ENCODE assay signal across 8 cellular contexts in genomic region chr19:6273701-6274601, GRCh38. TPM values are rescaled to one million over a fixed set of nuclear protein-coding genes. Genes with fewer than 3 reads are reported as not detected.
A peak's percentile ranks its signal among the peaks of the same experiment; 100 is the strongest.
DNase-seq lines count a peak whose midpoint lies in the region; ATAC-seq and TF ChIP-seq lines count a peak whose summit lies in the region.

No MANE protein-coding gene starts in this region.

- peak overlapping the region in 1 of 2 donors; percentile 26 for H3K9ac ChIP-seq in colonic mucosa (ENCODE audit: low read depth in 2 of 2, low read length in 2 of 2)

- no peak for TF ChIP-seq CTCF in CD14-positive monocyte (IDR thresholded peaks at IDR 0.05)
- TF ChIP-seq CTCF in colonic mucosa (IDR thresholded peaks at IDR 0.05), result no peak
- no peak for TF ChIP-seq CTCF in lower leg skin (IDR thresholded peaks at IDR 0.05)
- no peak for TF ChIP-seq CTCF in testis (IDR thresholded peaks at IDR 0.05)
- TF ChIP-seq CTCF in CD4-positive, alpha-beta T cell (IDR thresholded peaks at IDR 0.05), result no peak

- no peaks in the 10 kb centered on the region for H3K27me3 ChIP-seq in colonic mucosa
- no peaks in the 10 kb centered on the region for H3K27me3 ChIP-seq in testis
- no peaks in the 10 kb centered on the region for H3K27me3 ChIP-seq in CD4-positive, alpha-beta T cell (ENCODE audit: control insufficient read depth, insufficient read depth, low read length)

- TF ChIP-seq POLR2A in lower leg skin (IDR thresholded peaks at IDR 0.05) (no peak), testis (IDR thresholded peaks at IDR 0.05) (no peak)

- CTCF ChIA-PET in CD4-positive, alpha-beta T cell (lab: Charles Lee), result no interaction called here

- H3K9me3 ChIP-seq in colonic mucosa (no peaks in the 10 kb centered on the region), testis (no peaks in the 10 kb centered on the region)
- no peaks in the 10 kb centered on the region for H3K9me3 ChIP-seq in CD4-positive, alpha-beta T cell (ENCODE audit: control insufficient read depth, low read length)

- POLR2A ChIA-PET in CD4-positive, alpha-beta T cell (lab: Charles Lee), result no interaction called here

- H3K27ac Mint-ChIP-seq in CD14-positive monocyte, result peak overlapping the region; percentile 91 to 98 (median 96)
- H3K27ac Mint-ChIP-seq in CD4-positive, alpha-beta T cell, result no peak overlapping the region

- ATAC-seq in GM21529 (IDR thresholded peaks at IDR 0.05; ENCODE audit: unreplicated experiment), result no peak
- no peak for ATAC-seq in CD4-positive, alpha-beta T cell (ENCODE audit: poor library complexity)

- H3K27me3 Mint-ChIP-seq in CD14-positive monocyte (ENCODE audit: low read depth in 3 of 3), result peaks cover 0 to 2% (median 0%) of the 10 kb centered on the region in 3 donors
- no peaks in the 10 kb centered on the region for H3K27me3 Mint-ChIP-seq in CD4-positive, alpha-beta T cell

- DNase-seq in CD14-positive monocyte (ENCODE audit: low spot score) (peak; percentile 86), NCI-H460 (ENCODE audit: extremely low read depth, low read depth) (peak; percentile 93), colonic mucosa (peak; percentile 60), lower leg skin (ENCODE audit: low spot score in 2 of 2) (peak; percentile 84 to 97), testis (peak; percentile 65), NCI-H2227 treated with DMSO at 0.1 percent for 48 hours (lab: John Stamatoyannopoulos, UW) (no peak)
- no peak for DNase-seq in CD4-positive, alpha-beta T cell

- peak overlapping the region; percentile 82 to 93 for H3K4me3 Mint-ChIP-seq in CD14-positive monocyte
- no peak overlapping the region for H3K4me3 Mint-ChIP-seq in CD4-positive, alpha-beta T cell

- H3K27ac ChIP-seq in colonic mucosa, result peak overlapping the region; percentile 72
- H3K27ac ChIP-seq in testis, result peak overlapping the region in 1 of 2 donors; percentile 80
- H3K27ac ChIP-seq in CD4-positive, alpha-beta T cell (ENCODE audit: low read depth, low read length), result no peak overlapping the region

- no peaks in the 10 kb centered on the region for H3K36me3 ChIP-seq in colonic mucosa
- H3K36me3 ChIP-seq in testis (ENCODE audit: low read depth, missing control alignments), result no peaks in the 10 kb centered on the region

- peaks cover 0 to 2% (median 0%) of the 10 kb centered on the region in 7 donors for H3K9me3 Mint-ChIP-seq in CD14-positive monocyte
- H3K9me3 Mint-ChIP-seq in CD4-positive, alpha-beta T cell, result no peaks in the 10 kb centered on the region

- WGBS in lower leg skin, 2 donors, result 7 to 24% methylated on average over 30 of the region's 30 CpGs
- WGBS in testis, 2 donors, result 41 to 51% methylated on average over 16 to 30 of the region's 30 CpGs

- peaks cover 26 to 41% of the 10 kb centered on the region in 2 donors for H3K36me3 Mint-ChIP-seq in CD14-positive monocyte
- H3K36me3 Mint-ChIP-seq in CD4-positive, alpha-beta T cell (ENCODE audit: low read depth), result peaks cover 30% of the 10 kb centered on the region

- H3K4me1 ChIP-seq in colonic mucosa (peaks cover 13% of the 10 kb centered on the region), testis (peaks cover 52% of the 10 kb centered on the region)

- peaks cover 81% of the 10 kb centered on the region for H3K4me1 Mint-ChIP-seq in CD14-positive monocyte
- peaks cover 65% of the 10 kb centered on the region for H3K4me1 Mint-ChIP-seq in CD4-positive, alpha-beta T cell (ENCODE audit: low read depth)

- H3K4me3 ChIP-seq in colonic mucosa (no peak overlapping the region), lower leg skin (ENCODE audit: low read depth, poor library complexity, severe bottlenecking) (no peak overlapping the region), testis (no peak overlapping the region)

- intact Hi-C loops in CD14-positive monocyte (cut with micrococcal nuclease), result no loop called here
- intact Hi-C loops in colonic mucosa (cut with DNase I), result no loop called here
- intact Hi-C loops in lower leg skin (cut with DNase I; ENCODE audit: low total_unique reads), result no loop called here
- intact Hi-C loops in testis (cut with DNase I; ENCODE audit: low total_unique reads), result no loop called here
- intact Hi-C loops in CD4-positive, alpha-beta T cell (cut with DNase I, micrococcal nuclease), result no loop called here

RNA-seq across cellular contexts. Expression of gene MLLT1, which starts 5.8 kb away (rescaled TPM):
- polyA plus RNA-seq in CD14-positive monocyte (under 1 TPM; 0.65 to 0.99 TPM), testis (ENCODE audit: insufficient read depth, low read depth, low replicate concordance) (32.0 TPM)
- 14.6 and 17.8 TPM in 2 replicates for total RNA-seq in NCI-H460 (2014; rRNA removed; shearing (Covaris generic))
- polyA plus RNA-seq in NCI-H460 (2014; cell fraction: nucleus; rRNA removed), result 24.1 and 26.8 TPM in 2 replicates
- total RNA-seq in colonic mucosa (10 to 100 TPM; 26.4 to 59.2 TPM), lower leg skin (10 to 100 TPM; 16.9 to 25.8 (median 24.3) TPM), testis (10 to 100 TPM; 17.3 to 22.4 TPM)
- 10 to 100 TPM; 18.3 to 22.1 TPM for total RNA-seq in CD4-positive, alpha-beta T cell

RNA-seq across cellular contexts. Expression of gene ACER1, which starts 59.5 kb away (rescaled TPM):
- not detected for polyA plus RNA-seq in CD14-positive monocyte
- not detected in 2 replicates for total RNA-seq in NCI-H460 (2014; rRNA removed; shearing (Covaris generic))
- not detected in 2 replicates for polyA plus RNA-seq in NCI-H460 (2014; cell fraction: nucleus; rRNA removed)
- not detected for total RNA-seq in colonic mucosa
- 100 to 1,000 TPM in 1 of 4 donors, 10 to 100 TPM in 3; 56.9 to 135 (median 86.2) TPM for total RNA-seq in lower leg skin
- under 1 TPM; 0.39 to 0.99 TPM for total RNA-seq in testis
- polyA plus RNA-seq in testis (ENCODE audit: insufficient read depth, low read depth, low replicate concordance), result 1.0 TPM
- 1 to 10 TPM; 2.7 to 3.1 TPM for total RNA-seq in CD4-positive, alpha-beta T cell

Comparison
In these comparisons a context has a peak if more than half of its experiments do, and no peak if none do; other contexts are left out.
1. DNase-seq: peak in CD14-positive monocyte (single experiment), NCI-H460 (single experiment), colonic mucosa (single experiment), lower leg skin (2 of 2) and testis (single experiment); none in NCI-H2227 treated with DMSO at 0.1 percent for 48 hours (single experiment) and CD4-positive, alpha-beta T cell (0 of 10).
2. RNA of gene ACER1, which starts 59.5 kb away (total RNA-seq): 56.9 to 135 TPM in lower leg skin; 2.7 to 3.1 TPM in CD4-positive, alpha-beta T cell, 0.39 to 0.99 TPM in testis, not detected in colonic mucosa and not detected in NCI-H460; every median in the first group is over 10 times any median in the second.